In the genomic region with DNA sequence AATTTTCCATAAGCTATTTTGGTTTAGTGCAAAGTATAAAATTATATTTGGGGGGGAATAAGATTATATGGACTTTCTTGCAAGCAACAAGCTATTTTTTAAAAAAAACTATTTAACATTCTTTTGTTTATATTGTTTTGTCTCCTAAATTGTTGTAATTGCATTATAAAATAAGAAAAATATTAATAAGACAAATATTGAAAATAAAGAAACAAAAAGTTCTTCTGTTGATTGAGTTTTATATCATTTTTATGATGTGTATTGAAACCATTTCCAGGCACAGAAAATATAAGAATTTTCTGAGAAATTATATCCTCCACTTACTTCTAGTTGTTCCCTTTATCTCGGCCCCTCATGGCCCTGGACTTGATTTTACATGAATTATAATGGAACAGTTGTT, we compare ENCODE assay signal across 16 cellular contexts. TPM values are rescaled to one million over a fixed set of nuclear protein-coding genes. Genes with fewer than 3 reads are reported as not detected.
DNase-seq lines count a peak whose midpoint lies in the region; ATAC-seq, FAIRE-seq and TF ChIP-seq lines count a peak whose summit lies in the region.
"Had no signal": no experiment of that assay in that cellular context is flagged by ENCODE, and none has a peak within 500 bp of the region (broad histone marks: within the 10 kb centered on the region; RNA-seq: fewer than 3 reads in every experiment).

No MANE protein-coding gene starts in this region.

- H3K4me3 ChIP-seq in NB4 (ENCODE audit: low read depth, low read length) = peak overlapping the region; percentile 48
- H3K4me3 ChIP-seq in bronchial epithelial cell (ENCODE audit: low read depth, low read length) = peak overlapping the region; percentile 38
- H3K4me3 ChIP-seq: adrenal gland, colonic mucosa had no signal

- peaks cover 20% of the 10 kb centered on the region for H3K27me3 Mint-ChIP-seq in activated CD4-positive, alpha-beta T cell treated with anti-CD3 and anti-CD28 coated beads for 36 hours
- no peaks in the 10 kb centered on the region for H3K27me3 Mint-ChIP-seq in osteocyte (ENCODE audit: unreplicated experiment)

- POLR2A ChIA-PET in activated CD4-positive, alpha-beta T cell treated with anti-CD3 and anti-CD28 coated beads for 36 hours (lab: Charles Lee) = no interaction called here

- no peak for TF ChIP-seq POLR2A in NB4 (IDR thresholded peaks at IDR 0.05; ENCODE audit: extremely low read depth, insufficient read length)

- no peak for ATAC-seq in activated CD4-positive, alpha-beta T cell treated with anti-CD3 and anti-CD28 coated beads for 36 hours
- ATAC-seq in HG03520 (IDR thresholded peaks at IDR 0.05; ENCODE audit: unreplicated experiment) = no peak

- TF ChIP-seq CTCF in NB4 (IDR thresholded peaks at IDR 0.05; ENCODE audit: low read depth, low read length) (no peak), bronchial epithelial cell (IDR thresholded peaks at IDR 0.05; ENCODE audit: insufficient read depth, low read length, severe bottlenecking) (no peak), osteocyte (IDR thresholded peaks at IDR 0.05) (no peak)

- H3K36me3 ChIP-seq in bronchial epithelial cell (ENCODE audit: control insufficient read depth, insufficient read depth, low read length) = no peaks in the 10 kb centered on the region
- H3K36me3 ChIP-seq: adrenal gland, colonic mucosa had no signal

- peaks cover 5% of the 10 kb centered on the region for H3K9me3 Mint-ChIP-seq in activated CD4-positive, alpha-beta T cell treated with anti-CD3 and anti-CD28 coated beads for 36 hours (ENCODE audit: low read depth)
- peaks cover 9% of the 10 kb centered on the region for H3K9me3 Mint-ChIP-seq in osteocyte (ENCODE audit: unreplicated experiment)

- peak overlapping the region; percentile 70 for H3K27ac Mint-ChIP-seq in activated CD4-positive, alpha-beta T cell treated with anti-CD3 and anti-CD28 coated beads for 36 hours
- peak overlapping the region; percentile 97 for H3K27ac Mint-ChIP-seq in osteocyte (ENCODE audit: unreplicated experiment)

- H3K36me3 Mint-ChIP-seq in activated CD4-positive, alpha-beta T cell treated with anti-CD3 and anti-CD28 coated beads for 36 hours (ENCODE audit: low read depth) = no peaks in the 10 kb centered on the region
- H3K36me3 Mint-ChIP-seq in osteocyte (ENCODE audit: unreplicated experiment) = no peaks in the 10 kb centered on the region

- no peak for DNase-seq in activated CD4-positive, alpha-beta T cell treated with anti-CD3 and anti-CD28 coated beads for 36 hours
- DNase-seq in activated CD4-positive, alpha-beta T cell treated with anti-CD3 and anti-CD28 coated beads for 4 hours = no peak
- no peak for DNase-seq in NB4 (ENCODE audit: low read depth)
- no peak for DNase-seq in bronchial epithelial cell (ENCODE audit: low read depth)
- DNase-seq in osteocyte (ENCODE audit: extremely low spot score, unreplicated experiment) = no peak
- DNase-seq in stimulated activated naive CD4-positive, alpha-beta T cell (lab: John Stamatoyannopoulos, UW) = no peak
- no peak for DNase-seq in Ammon's horn (ENCODE audit: low spot score)
- DNase-seq: 8988T, adrenal gland, colonic mucosa, erythroblast, NCI-H446 treated with DMSO at 0.1 percent for 48 hours, retina had no signal

- peak overlapping the region; percentile 24 for H3K4me3 Mint-ChIP-seq in activated CD4-positive, alpha-beta T cell treated with anti-CD3 and anti-CD28 coated beads for 36 hours
- H3K4me3 Mint-ChIP-seq in osteocyte (ENCODE audit: unreplicated experiment) = peak overlapping the region; percentile 68
- H3K4me3 Mint-ChIP-seq: neural crest cell had no signal

- peaks cover 32% of the 10 kb centered on the region for H3K4me1 Mint-ChIP-seq in activated CD4-positive, alpha-beta T cell treated with anti-CD3 and anti-CD28 coated beads for 36 hours
- H3K4me1 Mint-ChIP-seq in osteocyte (ENCODE audit: unreplicated experiment) = peaks cover 57% of the 10 kb centered on the region
- H3K4me1 Mint-ChIP-seq: neural crest cell had no signal

- no peak for FAIRE-seq in bronchial epithelial cell (lab: Jason Lieb, UNC)

- CTCF ChIA-PET in activated CD4-positive, alpha-beta T cell treated with anti-CD3 and anti-CD28 coated beads for 36 hours (lab: Charles Lee) = interaction anchor here (0.8 to 1.4 kb wide), 4 partner anchors 9 to 46 kb away, joined by 3 to 6 read pairs (median 4); no protein-coding TSS in a partner anchor

- H3K27me3 ChIP-seq in bronchial epithelial cell (ENCODE audit: control insufficient read depth, insufficient read depth, low read length) = no peaks in the 10 kb centered on the region
- H3K27me3 ChIP-seq: colonic mucosa had no signal

- intact Hi-C loops in activated CD4-positive, alpha-beta T cell treated with anti-CD3 and anti-CD28 coated beads for 36 hours (cut with DNase I, micrococcal nuclease) = loop anchor here (5.0 kb wide), 2 partner anchors 45 to 355 kb away; no protein-coding TSS in a partner anchor

RNA-seq across cellular contexts. Expression of gene CCL20, which starts 3.7 kb away (rescaled TPM):
- 10 to 100 TPM in 1 of 2 experiments, 1 to 10 TPM in 1; 7.9 to 16.2 TPM for total RNA-seq in activated CD4-positive, alpha-beta T cell treated with anti-CD3 and anti-CD28 coated beads for 36 hours
- 1.5 and 3.7 TPM in 2 replicates for total RNA-seq in bronchial epithelial cell
- not detected in 2 replicates for total RNA-seq in osteocyte
- total RNA-seq: neural crest cell had no signal

RNA-seq across cellular contexts. Expression of gene DAW1, which starts 54.1 kb away (rescaled TPM):
- not detected for total RNA-seq in activated CD4-positive, alpha-beta T cell treated with anti-CD3 and anti-CD28 coated beads for 36 hours
- total RNA-seq in bronchial epithelial cell (0.13 and 0.26 TPM in 2 replicates), osteocyte (not detected in 2 replicates)
- total RNA-seq: colonic mucosa, mesenteric fat pad, neural crest cell had no signal
